In genomic region chr10:4279649-4280048, GRCh38 we compare ENCODE assay signal across 14 cellular contexts.
DNase-seq lines count a peak whose midpoint lies in the region; ATAC-seq and TF ChIP-seq lines count a peak whose summit lies in the region.
"Had no signal": no experiment of that assay in that cellular context is flagged by ENCODE, and none has a peak within 500 bp of the region (broad histone marks: within the 10 kb centered on the region; RNA-seq: fewer than 3 reads in every experiment).

No MANE protein-coding gene starts in this region.

- TF ChIP-seq EP300 in upper lobe of left lung (IDR thresholded peaks at IDR 0.05) = peak in 2 of 4 donors; percentile 2 to 43

- 14 to 20% methylated on average over 1 of the region's 1 CpG for WGBS in upper lobe of left lung, 2 donors

- DNase-seq in Panc1 (ENCODE audit: low read depth, low spot score) = no peak
- no peak for DNase-seq in coronary artery (ENCODE audit: low spot score)
- no peak for DNase-seq in upper lobe of left lung
- DNase-seq in NK-92 treated with Interleukin-12 subunit alpha and Interleukin-12 subunit beta, amount 100 ng/mL, for 24 hours (lab: John Stamatoyannopoulos, UW) = no peak
- DNase-seq in SW 1271 (lab: John Stamatoyannopoulos, UW) = no peak
- DNase-seq in NCI-H146 (lab: John Stamatoyannopoulos, UW) = no peak
- DNase-seq: activated naive CD4-positive, alpha-beta T cell treated with anti-CD3 and anti-CD28 coated beads, Interleukin-2, amount 50 U/mL, for 16 hours; COR-L47; KG1; NCI-H1694 treated with DMSO at 0.1 percent for 48 hours; NCI-H524; retina; stimulated activated naive CD4-positive, alpha-beta T cell had no signal

- TF ChIP-seq CTCF in Panc1 (IDR thresholded peaks at IDR 0.05) (no peak), coronary artery (IDR thresholded peaks at IDR 0.05) (no peak), upper lobe of left lung (IDR thresholded peaks at IDR 0.05) (no peak)

- intact Hi-C loops in Panc1 (cut with micrococcal nuclease; ENCODE audit: unreplicated experiment) = no loop called here

- CTCF ChIA-PET in Panc1 (lab: Charles Lee) = no interaction called here

- no peak for TF ChIP-seq POLR2A in upper lobe of left lung (IDR thresholded peaks at IDR 0.05)

- in situ Hi-C loops in Panc1 (cut with HindIII; ENCODE audit: low pct_unique_long_range_greater_than_20kb, low sequenced_read_pairs) = no loop called here

- ATAC-seq in Panc1 (no peak), upper lobe of left lung (ENCODE audit: low FRiP score in 2 of 2) (peak in 1 of 2 donors; percentile 23)

- POLR2A ChIA-PET in Panc1 (lab: Charles Lee) = no interaction called here

- H3K9me3 ChIP-seq in Panc1 (ENCODE audit: control insufficient read depth, insufficient read depth, low read depth, low read length) = no peaks in the 10 kb centered on the region
- no peaks in the 10 kb centered on the region for H3K9me3 ChIP-seq in muscle layer of duodenum (ENCODE audit: control insufficient read depth in 1 of 2, low read length in 2 of 2)
- H3K9me3 ChIP-seq in upper lobe of left lung = no peaks in the 10 kb centered on the region

- no TSS peak for BruUV-seq in Panc1 (replicated peaks; lab: Mats Ljungman, UMichigan)

- H3K4me3 ChIP-seq in Panc1 (ENCODE audit: low read depth in 2 of 2, low read length in 2 of 2) (no peak overlapping the region), coronary artery (no peak overlapping the region), muscle layer of duodenum (ENCODE audit: low read depth in 1 of 2, low read length in 2 of 2) (no peak overlapping the region), upper lobe of left lung (no peak overlapping the region)

- H3K27me3 ChIP-seq in Panc1 (ENCODE audit: control insufficient read depth, insufficient read depth, low read length) = no peaks in the 10 kb centered on the region
- no peaks in the 10 kb centered on the region for H3K27me3 ChIP-seq in muscle layer of duodenum (ENCODE audit: low read depth, low read length)
- H3K27me3 ChIP-seq in upper lobe of left lung = no peaks in the 10 kb centered on the region

- peak overlapping the region; percentile 83 for H3K27ac ChIP-seq in Panc1 (ENCODE audit: low read length)
- H3K27ac ChIP-seq in coronary artery = peak overlapping the region; percentile 67 to 72
- peak overlapping the region; percentile 75 for H3K27ac ChIP-seq in muscle layer of duodenum (ENCODE audit: low read length)
- H3K27ac ChIP-seq in upper lobe of left lung = peak overlapping the region; percentile 36 to 76 (median 68)

- H3K36me3 ChIP-seq in Panc1 (ENCODE audit: control insufficient read depth, insufficient read depth, low read length) (no peaks in the 10 kb centered on the region), muscle layer of duodenum (ENCODE audit: control insufficient read depth in 1 of 2, insufficient read depth in 2 of 2, low read length in 2 of 2) (peaks cover 0 to 3% of the 10 kb centered on the region in 2 donors), upper lobe of left lung (no peaks in the 10 kb centered on the region)

- H3K4me1 ChIP-seq in Panc1 (ENCODE audit: control insufficient read depth, insufficient read depth, low read length) (peaks cover 9% of the 10 kb centered on the region), muscle layer of duodenum (ENCODE audit: control insufficient read depth in 1 of 2, insufficient read depth in 2 of 2, low read length in 2 of 2) (peaks cover 12 to 19% of the 10 kb centered on the region in 2 donors), upper lobe of left lung (peaks cover 0 to 12% (median 6%) of the 10 kb centered on the region in 4 donors)
